9 cellular contexts compared by ENCODE assay signal in the genomic region with DNA sequence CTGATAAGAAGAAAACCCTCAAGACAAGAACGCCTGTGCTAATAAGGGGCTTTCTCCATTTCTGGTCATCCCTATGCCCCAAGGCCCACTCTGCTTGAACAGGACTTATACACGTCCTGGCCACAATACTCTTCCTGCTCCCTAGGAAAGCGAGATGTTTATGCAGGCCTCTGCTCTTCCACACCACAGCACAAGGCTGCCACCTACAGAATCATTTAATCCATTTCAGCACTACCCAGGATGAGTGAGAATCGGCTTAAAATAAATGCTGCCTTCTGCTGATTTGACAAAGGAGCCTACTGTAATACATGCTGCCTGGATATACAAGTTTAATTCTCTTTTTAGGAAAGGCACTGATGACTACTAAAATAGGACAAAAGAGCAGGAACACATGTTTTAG. TPM values are rescaled to one million over a fixed set of nuclear protein-coding genes. Genes with fewer than 3 reads are reported as not detected.
DNase-seq lines count a peak whose midpoint lies in the region; ATAC-seq, FAIRE-seq and TF ChIP-seq lines count a peak whose summit lies in the region.
"Had no signal": no experiment of that assay in that cellular context is flagged by ENCODE, and none has a peak within 500 bp of the region (broad histone marks: within the 10 kb centered on the region; RNA-seq: fewer than 3 reads in every experiment).

No MANE protein-coding gene starts in this region.

- H3K79me2 ChIP-seq in DND-41 (ENCODE audit: insufficient read depth, low read length) = no peaks in the 10 kb centered on the region

- H3K27ac ChIP-seq in DND-41 (ENCODE audit: low read length) = no peak overlapping the region
- H3K27ac ChIP-seq in cardiac muscle cell = no peak overlapping the region
- H3K27ac ChIP-seq in small intestine (ENCODE audit: low read depth in 1 of 2, low read length in 1 of 2) = no peak overlapping the region
- H3K27ac ChIP-seq: KMS-11 had no signal

- WGBS in small intestine, 3 donors = 44 to 76% (median 60%) methylated on average over 4 of the region's 4 CpGs

- H3K27me3 ChIP-seq in DND-41 (ENCODE audit: insufficient read depth, low read length, poor library complexity) (no peaks in the 10 kb centered on the region), cardiac muscle cell (no peaks in the 10 kb centered on the region), small intestine (ENCODE audit: control insufficient read depth in 2 of 2, insufficient read depth in 2 of 2, low read length in 2 of 2) (no peaks in the 10 kb centered on the region)

- peak; percentile 41 for TF ChIP-seq CTCF in DND-41 (IDR thresholded peaks at IDR 0.05; ENCODE audit: borderline replicate concordance, extremely low read depth, low read length, poor library complexity, severe bottlenecking)
- TF ChIP-seq CTCF in LNCAP (IDR thresholded peaks at IDR 0.05) = peak; percentile 57
- TF ChIP-seq CTCF in cardiac muscle cell (IDR thresholded peaks at IDR 0.05; ENCODE audit: low read depth, low read length) = peak; percentile 54

- no peak overlapping the region for H3K4me2 ChIP-seq in DND-41 (ENCODE audit: insufficient read depth, low read length)
- H3K4me2 ChIP-seq: KMS-11 had no signal

- peak; percentile 69 for FAIRE-seq in TTC549 (lab: Jason Lieb, UNC)
- no peak for FAIRE-seq in small intestine (lab: Jason Lieb, UNC)

- no peak overlapping the region for H3K9ac ChIP-seq in DND-41 (ENCODE audit: low read depth, low read length)
- H3K9ac ChIP-seq: KMS-11 had no signal

- H3K36me3 ChIP-seq in DND-41 (ENCODE audit: insufficient read depth, low read length) (peaks cover 10% of the 10 kb centered on the region; the same call in 1 of the 2 replicates), cardiac muscle cell (peaks cover 8% of the 10 kb centered on the region), small intestine (ENCODE audit: control insufficient read depth in 2 of 2, insufficient read depth in 2 of 2, low read length in 2 of 2) (peaks cover 2 to 8% of the 10 kb centered on the region in 2 donors)

- peak; percentile 65 for ATAC-seq in DND-41 (ENCODE audit: insufficient read depth, low read depth)
- no peak for ATAC-seq in HG02884 (IDR thresholded peaks at IDR 0.05; ENCODE audit: unreplicated experiment)
- ATAC-seq in GM21447 (IDR thresholded peaks at IDR 0.05; ENCODE audit: unreplicated experiment) = no peak

- H2AFZ ChIP-seq in DND-41 (ENCODE audit: low read depth, low read length) = no peak overlapping the region

- no peak for DNase-seq in DND-41
- peak; percentile 65 to 79 for DNase-seq in cardiac muscle cell (ENCODE audit: low read depth in 1 of 2, low spot score in 1 of 2)
- peak; percentile 23 for DNase-seq in small intestine
- DNase-seq in stimulated activated CD4-positive, alpha-beta T cell treated with anti-CD3 and anti-CD28 coated beads, Interleukin-12 subunit alpha, Interleukin-12 subunit beta, amount 100 ng/mL, for 4 hours = no peak

- H3K9me3 ChIP-seq in DND-41 (ENCODE audit: insufficient read depth, low read length, severe bottlenecking) (no peaks in the 10 kb centered on the region), cardiac muscle cell (ENCODE audit: low read depth) (no peaks in the 10 kb centered on the region), small intestine (ENCODE audit: control insufficient read depth, low read depth) (no peaks in the 10 kb centered on the region)

- H3K4me1 ChIP-seq in DND-41 (ENCODE audit: insufficient read depth, low read length) (no peaks in the 10 kb centered on the region), cardiac muscle cell (ENCODE audit: low read depth) (peaks cover 3% of the 10 kb centered on the region), small intestine (ENCODE audit: control insufficient read depth in 2 of 2, insufficient read depth in 1 of 2, low read depth in 1 of 2, low read length in 1 of 2) (no peaks in the 10 kb centered on the region)

- no peak overlapping the region for H3K4me3 ChIP-seq in DND-41 (ENCODE audit: low read depth in 1 of 2, low read length in 2 of 2)
- no peak overlapping the region for H3K4me3 ChIP-seq in cardiac muscle cell
- no peak overlapping the region for H3K4me3 ChIP-seq in small intestine (ENCODE audit: low read depth in 1 of 2, low read length in 2 of 2)

- H4K20me1 ChIP-seq in DND-41 (ENCODE audit: insufficient read depth, low read length) = no peaks in the 10 kb centered on the region

RNA-seq across cellular contexts. Expression of a gene that starts 29.4 kb away (rescaled TPM):
- total RNA-seq in cardiac muscle cell = 5.5 and 5.6 TPM in 2 replicates
- polyA plus RNA-seq in cardiac muscle cell (1.2 and 3.7 TPM in 2 replicates), small intestine (1 to 10 TPM in 1 of 3 donors, under 1 TPM in 2; 0.45 to 2.5 (median 0.81) TPM)

Comparison
In these comparisons a context has a peak if more than half of its experiments do, and no peak if none do; other contexts are left out.
1. DNase-seq: peak in cardiac muscle cell (2 of 2) and small intestine (single experiment); none in DND-41 (single experiment) and stimulated activated CD4-positive, alpha-beta T cell treated with anti-CD3 and anti-CD28 coated beads, Interleukin-12 subunit alpha, Interleukin-12 subunit beta, amount 100 ng/mL, for 4 hours (single experiment).
2. Peak in every context shown above with its lines, with median percentiles within 50 percentile points of each other: CTCF ChIP-seq.